Comparison of ENCODE assay signal across 8 cellular contexts in genomic region chr15:58749532-58750337, GRCh38. TPM values are rescaled to one million over a fixed set of nuclear protein-coding genes. Genes with fewer than 3 reads are reported as not detected.
DNase-seq lines count a peak whose midpoint lies in the region; ATAC-seq and TF ChIP-seq lines count a peak whose summit lies in the region.

Gene ADAM10 (minus strand): TSS chr15:58749707. CDS start chr15:58749534, 173 bp downstream.

- H3K27me3 ChIP-seq in right atrium auricular region: no peaks in the 10 kb centered on the region
- H3K27me3 ChIP-seq in uterus: no peaks in the 10 kb centered on the region

- DNase-seq in NCI-H187 (lab: John Stamatoyannopoulos, UW) (peak; percentile 82 to 92), T-helper 2 cell (peak; percentile 93 to 98 (median 98)), right atrium auricular region (ENCODE audit: low spot score) (peak; percentile 98), pulmonary artery endothelial cell (ENCODE audit: low read depth, low spot score) (peak; percentile 95), uterus (peak; percentile 98 to 99)

- H3K4me3 ChIP-seq in right atrium auricular region: peak within 1 kb of the TSS; percentile 96 to 99
- peak within 1 kb of the TSS; percentile 85 to 87 for H3K4me3 ChIP-seq in uterus

- TF ChIP-seq CTCF in right atrium auricular region (IDR thresholded peaks at IDR 0.05) (no peak), uterus (IDR thresholded peaks at IDR 0.05) (peak in 1 of 4 experiments; percentile 2)

- H3K9me3 ChIP-seq in right atrium auricular region (no peaks in the 10 kb centered on the region), uterus (no peaks in the 10 kb centered on the region)

- intact Hi-C loops in uterus (cut with DNase I; ENCODE audit: low total_unique reads): no loop called here

- H3K27ac ChIP-seq in angular gyrus (ENCODE audit: low read depth, low read length) (peak within 1 kb of the TSS; percentile 95), right atrium auricular region (peak within 1 kb of the TSS; percentile 98), uterus (peak within 1 kb of the TSS; percentile 93 to 97)

- H3K36me3 ChIP-seq in right atrium auricular region (no peaks in the 10 kb centered on the region), uterus (no peaks in the 10 kb centered on the region)

- H3K4me1 ChIP-seq in right atrium auricular region (peaks cover 0 to 33% of the 10 kb centered on the region in 2 donors), uterus (no peaks in the 10 kb centered on the region)

- ATAC-seq in HG02885 (IDR thresholded peaks at IDR 0.05; ENCODE audit: poor library complexity, unreplicated experiment): peak; percentile 89

- TF ChIP-seq POLR2A in GM15510 (IDR thresholded peaks at IDR 0.05; ENCODE audit: borderline replicate concordance, extremely low read depth, insufficient read length) (peak; percentile 57), uterus (IDR thresholded peaks at IDR 0.05) (peak; percentile 80 to 89)

RNA-seq across cellular contexts. Expression of gene ADAM10, which starts in this region (rescaled TPM):
- total RNA-seq in right atrium auricular region (10 to 100 TPM; 40.8 to 42.0 TPM), pulmonary artery endothelial cell (246 and 318 TPM in 2 replicates), uterus (100 to 1,000 TPM in 2 of 4 donors, 10 to 100 TPM in 2; 41.8 to 208 (median 110) TPM)

Comparison
In these comparisons a context has a peak if more than half of its experiments do, and no peak if none do; other contexts are left out.
1. Peak in every context shown above with its lines: DNase-seq, ATAC-seq, H3K4me3 ChIP-seq and H3K27ac ChIP-seq.